ENCODE assay signal across 15 cellular contexts in genomic region chr12:5429741-5430557, GRCh38. TPM values are rescaled to one million over a fixed set of nuclear protein-coding genes. Genes with fewer than 3 reads are reported as not detected.
DNase-seq lines count a peak whose midpoint lies in the region; ATAC-seq, FAIRE-seq and TF ChIP-seq lines count a peak whose summit lies in the region.
"Had no signal": no experiment of that assay in that cellular context is flagged by ENCODE, and none has a peak within 500 bp of the region (broad histone marks: within the 10 kb centered on the region; RNA-seq: fewer than 3 reads in every experiment).

No MANE protein-coding gene starts in this region.

- H3K27me3 ChIP-seq in IMR-90 (ENCODE audit: control insufficient read depth, insufficient read depth, low read length) = no peaks in the 10 kb centered on the region
- H3K27me3 ChIP-seq in H1 (replicated peaks in 1 of 4; ENCODE audit: control insufficient read depth in 3 of 4, extremely low read depth in 1 of 4, insufficient read depth in 3 of 4, low read length in 3 of 4) = peaks cover 33 to 57% (median 45%) of the 10 kb centered on the region in 4 experiments

- peak overlapping the region; percentile 29; the same call in 1 of the 2 replicates for H4K5ac ChIP-seq in IMR-90 (ENCODE audit: low read depth, low read length)
- H4K5ac ChIP-seq in H1 (ENCODE audit: insufficient read length, low read depth, low read length) = no peak overlapping the region

- no peak for DNase-seq in AG04449 (ENCODE audit: low read depth, low spot score)
- no peak for DNase-seq in IMR-90
- DNase-seq in H1 (ENCODE audit: low read depth in 1 of 2, low spot score in 2 of 2) = peak in 1 of 2 experiments; percentile 66
- no peak for DNase-seq in activated CD4-positive, CD25-positive, alpha-beta regulatory T cell (lab: John Stamatoyannopoulos, UW)
- DNase-seq in middle frontal gyrus (ENCODE audit: extremely low spot score, low spot score) = no peak
- DNase-seq: lower lobe of right lung, MG63, NCI-H2171 treated with DMSO at 0.1 percent for 48 hours, OCI-M1 had no signal

- H2BK12ac ChIP-seq in H1 (ENCODE audit: low read depth, low read length) = no peak overlapping the region; the same call in 1 of the 2 replicates

- TF ChIP-seq RAD21 in IMR-90 (IDR thresholded peaks at IDR 0.05; ENCODE audit: low read length) (no peak), H1 (IDR thresholded peaks at IDR 0.05 in 1 of 2, conservative IDR thresholded peaks at IDR 0.05 in 1 of 2; ENCODE audit: low read depth in 2 of 2, low read length in 2 of 2) (peak in 1 of 2 experiments; percentile 15; a peak in 1 of 4 replicates)

- peaks cover 11 to 27% of the 10 kb centered on the region in 2 experiments; a peak in 3 of 4 replicates for H3K79me1 ChIP-seq in IMR-90 (ENCODE audit: low read depth in 1 of 2, low read length in 2 of 2)
- 0 out of 2 replicates have a peak, but pooled peaks cover 2% of the 10 kb centered on the region for H3K79me1 ChIP-seq in H1 (ENCODE audit: low read depth, low read length)

- no peaks in the 10 kb centered on the region for H3K9me3 ChIP-seq in IMR-90 (ENCODE audit: control insufficient read depth, insufficient read depth, low read length)
- no peaks in the 10 kb centered on the region for H3K9me3 ChIP-seq in H1 (ENCODE audit: insufficient read depth in 2 of 2, low read depth in 1 of 2, low read length in 1 of 2)
- no peaks in the 10 kb centered on the region for H3K9me3 ChIP-seq in mesodermal cell (ENCODE audit: control insufficient read depth, low read length)
- H3K9me3 ChIP-seq: lower lobe of right lung, MG63 had no signal

- in situ Hi-C loops in IMR-90 (cut with MboI; ENCODE audit: low sequenced_read_pairs) = loop anchor here (5.0 to 10.0 kb wide), 4 partner anchors 225 to 615 kb away; no protein-coding TSS in a partner anchor

- H3K9ac ChIP-seq in IMR-90 (ENCODE audit: low read depth, low read length) = 0 out of 2 replicates have a peak overlapping the region, but pooled peaks have one; percentile 12
- no peak overlapping the region for H3K9ac ChIP-seq in H1 (replicated peaks in 1 of 4; ENCODE audit: extremely low read depth in 1 of 4, low read depth in 3 of 4, low read length in 3 of 4)

- no peaks in the 10 kb centered on the region for H3K79me2 ChIP-seq in H1 (ENCODE audit: control insufficient read depth in 1 of 2, insufficient read depth in 2 of 2, low read length in 2 of 2)

- H2AK5ac ChIP-seq in IMR-90 (ENCODE audit: low read depth, low read length) = peak overlapping the region; percentile 66; the same call in 1 of the 2 replicates
- H2AK5ac ChIP-seq in H1 (ENCODE audit: low read depth, low read length) = no peak overlapping the region

- TF ChIP-seq POLR2A in IMR-90 (IDR thresholded peaks at IDR 0.05; ENCODE audit: low read depth, low read length) (no peak), H1 (IDR thresholded peaks at IDR 0.05; ENCODE audit: control extremely low read depth in 1 of 2, low read depth in 2 of 2, low read length in 2 of 2) (no peak)

- H3K4me3 ChIP-seq in AG04449 (ENCODE audit: low read depth, low read length) (peak overlapping the region; percentile 81), IMR-90 (ENCODE audit: insufficient read depth, low read depth, low read length) (no peak overlapping the region), H1 (ENCODE audit: extremely low read depth in 1 of 4, insufficient read depth in 2 of 4, low read depth in 3 of 4, low read length in 4 of 4) (peak overlapping the region; percentile 42 to 74 (median 48); a peak in 7 of 8 replicates), mesodermal cell (ENCODE audit: extremely low read depth, insufficient read depth, low read length, poor library complexity, severe bottlenecking) (peak overlapping the region; percentile 12)
- H3K4me3 ChIP-seq: MG63 had no signal

- TF ChIP-seq CTCF in AG04449 (IDR thresholded peaks at IDR 0.05; ENCODE audit: insufficient read depth, low read length, missing control alignments) (no peak), IMR-90 (conservative IDR thresholded peaks at IDR 0.05; ENCODE audit: low read depth, low read length) (no peak), H1 (IDR thresholded peaks at IDR 0.05; ENCODE audit: control extremely low read depth in 1 of 3, insufficient read depth in 1 of 3, low read depth in 1 of 3, low read length in 3 of 3) (0 out of 4 replicates have a peak, but pooled peaks of 1 of the 3 experiments have one; percentile 3)

- H2BK120ac ChIP-seq in IMR-90 (ENCODE audit: low read depth, low read length) = peak overlapping the region; percentile 28
- no peak overlapping the region for H2BK120ac ChIP-seq in H1 (replicated peaks; ENCODE audit: low read depth, low read length)

- no peak overlapping the region for H2BK5ac ChIP-seq in IMR-90 (ENCODE audit: low read depth, low read length, poor library complexity, severe bottlenecking)
- H2BK5ac ChIP-seq in H1 (ENCODE audit: low read depth, low read length) = no peak overlapping the region

- peaks cover 39% of the 10 kb centered on the region for H3K23me2 ChIP-seq in H1 (ENCODE audit: low read depth, low read length)

- no peak for TF ChIP-seq EP300 in H1 (IDR thresholded peaks at IDR 0.05; ENCODE audit: borderline replicate concordance in 1 of 2, low read depth in 2 of 2, low read length in 2 of 2)

- FAIRE-seq in H1 (lab: Jason Lieb, UNC) = peak; percentile 24

- H3K4me1 ChIP-seq in IMR-90 (ENCODE audit: control insufficient read depth, insufficient read depth, low read length) (peaks cover 16% of the 10 kb centered on the region), H1 (replicated peaks in 1 of 4; ENCODE audit: control insufficient read depth in 3 of 4, insufficient read depth in 4 of 4, low read length in 3 of 4) (peaks cover 6 to 34% (median 19%) of the 10 kb centered on the region in 4 experiments), mesodermal cell (ENCODE audit: control insufficient read depth, insufficient read depth, low read length, poor library complexity, severe bottlenecking) (peaks cover 32% of the 10 kb centered on the region)

- no peak overlapping the region for H3K23ac ChIP-seq in IMR-90 (ENCODE audit: low read depth, low read length)
- no peak overlapping the region for H3K23ac ChIP-seq in H1 (ENCODE audit: insufficient read length)

- H2AFZ ChIP-seq in IMR-90 (replicated peaks; ENCODE audit: low read length, poor library complexity) = peak overlapping the region; percentile 71
- no peak overlapping the region for H2AFZ ChIP-seq in H1 (ENCODE audit: low read length)

- BruUV-seq in IMR-90 (replicated peaks; lab: Mats Ljungman, UMichigan) = no TSS peak

- H3K36me3 ChIP-seq in IMR-90 (ENCODE audit: control insufficient read depth, insufficient read depth, low read length) = no peaks in the 10 kb centered on the region
- no peaks in the 10 kb centered on the region for H3K36me3 ChIP-seq in H1 (ENCODE audit: control insufficient read depth in 2 of 4, insufficient read depth in 4 of 4, low read length in 3 of 4)
- no peaks in the 10 kb centered on the region for H3K36me3 ChIP-seq in mesodermal cell (ENCODE audit: control insufficient read depth, insufficient read depth, low read length)
- H3K36me3 ChIP-seq: lower lobe of right lung, MG63 had no signal

- no peak overlapping the region for H3K56ac ChIP-seq in IMR-90 (ENCODE audit: extremely low read depth, insufficient read depth, low read length)
- no peak overlapping the region for H3K56ac ChIP-seq in H1 (replicated peaks; ENCODE audit: insufficient read length, low read depth, low read length)

- 0 out of 2 replicates have a peak overlapping the region, but pooled peaks have one; percentile 43 for H2BK20ac ChIP-seq in IMR-90 (ENCODE audit: low read depth, low read length)
- peak overlapping the region; percentile 51; the same call in 1 of the 2 replicates for H2BK20ac ChIP-seq in H1 (ENCODE audit: low read length)

- CTCF ChIA-PET in AG04449 (lab: Yijun Ruan, JAX) = interaction anchor here (0.7 to 9.1 kb wide), 31 partner anchors 9 to 608 kb away, joined by 3 to 110 read pairs (median 7); no protein-coding TSS in a partner anchor
- CTCF ChIA-PET in IMR-90 (lab: Yijun Ruan, JAX) = interaction anchor here (0.6 to 2.6 kb wide), 6 partner anchors 11 to 854 kb away, joined by 3 to 13 read pairs (median 4); no protein-coding TSS in a partner anchor
- CTCF ChIA-PET in H1 (lab: Charles Lee; ENCODE audit: partially characterized antibody) = interaction anchor here (0.9 to 9.2 kb wide), 24 partner anchors 10 to 508 kb away, joined by 3 to 112 read pairs (median 6); no protein-coding TSS in a partner anchor

- ATAC-seq in IMR-90 (ENCODE audit: low read depth) = no peak
- no peak for ATAC-seq in HG03439 (IDR thresholded peaks at IDR 0.05; ENCODE audit: unreplicated experiment)
- no peak for ATAC-seq in HG03432 (IDR thresholded peaks at IDR 0.05; ENCODE audit: unreplicated experiment)
- ATAC-seq: lower lobe of right lung had no signal

- WGBS in IMR-90 (ENCODE audit: extremely low coverage in 2 of 2, insufficient read length in 1 of 2), 2 experiments = 26% methylated on average over 7 of the region's 23 CpGs; no CpG with 5 or more reads in 1 of the 2 experiments
- WGBS in H1 (ENCODE audit: extremely low coverage in 1 of 2, insufficient coverage in 1 of 2, insufficient read length in 1 of 2, insufficient replicate concordance in 2 of 2, low coverage in 1 of 2, low lambda C conversion rate in 2 of 2, missing lambda C conversion rate in 1 of 2), 2 experiments = 0% methylated on average over 15 of the region's 23 CpGs; no CpG with 5 or more reads in 1 of the 2 experiments
- WGBS in mesodermal cell (ENCODE audit: insufficient coverage in 2 of 2), 2 experiments = 1 to 2% methylated on average over 17 to 19 of the region's 23 CpGs

- peak overlapping the region; percentile 34 for H3K4me2 ChIP-seq in IMR-90 (ENCODE audit: low read depth, low read length)
- peak overlapping the region; percentile 96 to 97 for H3K4me2 ChIP-seq in H1 (ENCODE audit: insufficient read depth in 1 of 2, low read depth in 2 of 2, low read length in 2 of 2)

- H2BK15ac ChIP-seq in IMR-90 (ENCODE audit: low read depth, low read length) (peak overlapping the region; percentile 56; the same call in 2 of the 3 replicates), H1 (ENCODE audit: low read length) (no peak overlapping the region)

- H3K27ac ChIP-seq in IMR-90 (ENCODE audit: insufficient read depth, low read length) (no peak overlapping the region), H1 (ENCODE audit: low read depth, low read length) (no peak overlapping the region), mesodermal cell (ENCODE audit: low read depth, low read length, severe bottlenecking) (no peak overlapping the region)
- H3K27ac ChIP-seq: lower lobe of right lung, VCaP had no signal

- H4K8ac ChIP-seq in IMR-90 (ENCODE audit: low read depth in 2 of 2, low read length in 2 of 2) = peak overlapping the region; percentile 73 to 76; a peak in 2 of 4 replicates
- H4K8ac ChIP-seq in H1 (ENCODE audit: extremely low read depth, insufficient read depth, low read length) = no peak overlapping the region

- H4K20me1 ChIP-seq in IMR-90 (ENCODE audit: insufficient read depth, low read length) (peaks cover 18% of the 10 kb centered on the region), H1 (replicated peaks in 1 of 2; ENCODE audit: control insufficient read depth in 1 of 2, insufficient read depth in 2 of 2, low read length in 2 of 2) (peaks cover 4 to 8% of the 10 kb centered on the region in 2 experiments)

- H3K18ac ChIP-seq in IMR-90 (ENCODE audit: low read depth, low read length) (no peak overlapping the region), H1 (ENCODE audit: extremely low read depth, low read length) (peak overlapping the region; percentile 72; the same call in 1 of the 2 replicates)

- H3K4ac ChIP-seq in IMR-90 (ENCODE audit: low read depth, low read length) (peak overlapping the region; percentile 34), H1 (replicated peaks; ENCODE audit: insufficient read length, low read depth, low read length) (no peak overlapping the region)

- intact Hi-C loops in IMR-90 (cut with micrococcal nuclease) = loop anchor here (1.0 to 5.0 kb wide), 8 partner anchors 81 to 537 kb away; no protein-coding TSS in a partner anchor

- dilution Hi-C loops in IMR-90 (cut with HindIII; ENCODE audit: low sequenced_read_pairs, unreplicated experiment) = no loop called here

- peak overlapping the region; percentile 37 for H2AK9ac ChIP-seq in IMR-90 (replicated peaks; ENCODE audit: low read depth, low read length, poor library complexity)

- no peak overlapping the region for H3K14ac ChIP-seq in IMR-90 (replicated peaks; ENCODE audit: low read depth, low read length)
- H3K14ac ChIP-seq in H1 (ENCODE audit: insufficient read length) = no peak overlapping the region

- POLR2A ChIA-PET in AG04449 (lab: Yijun Ruan, JAX) (interaction anchor here (0.7 kb wide), 1 partner anchor 326 kb away, joined by 3 read pairs; no protein-coding TSS in a partner anchor), IMR-90 (lab: Charles Lee; ENCODE audit: unreplicated experiment) (no interaction called here), H1 (lab: Charles Lee; ENCODE audit: partially characterized antibody) (interaction anchor here (0.7 to 1.7 kb wide), 3 partner anchors 13 to 106 kb away, joined by 3 to 5 read pairs (median 3); no protein-coding TSS in a partner anchor)

- peak overlapping the region; percentile 41 for H4K91ac ChIP-seq in IMR-90 (ENCODE audit: insufficient read depth, low read depth, low read length)
- H4K91ac ChIP-seq in H1 (replicated peaks; ENCODE audit: insufficient read length, low read length) = no peak overlapping the region

- peaks cover 8% of the 10 kb centered on the region for H3K9me1 ChIP-seq in IMR-90 (ENCODE audit: insufficient read depth, low read length)

RNA-seq across cellular contexts. Expression of gene NTF3, which starts 2.0 kb away (rescaled TPM):
- total RNA-seq in IMR-90 (2012; rRNA removed) = 12.2 TPM in 2 replicates
- polyA plus RNA-seq in IMR-90 (2012; rRNA removed) (32.4 and 36.0 TPM in 2 replicates), H1 (2011; rRNA removed) (1.4 and 1.5 TPM in 2 replicates)
- 27.9 and 38.6 TPM in 2 replicates for polyA plus RNA-seq in IMR-90 (2012; cell fraction: cytosol; rRNA removed)
- polyA plus RNA-seq in IMR-90 (2012; cell fraction: nucleus; rRNA removed; ENCODE audit: low replicate concordance) = 52.0 and 83.7 TPM in 2 replicates
- total RNA-seq in H1 (2021; fragmentation: NEBNext Ultra II Directional; extraction: Animal tissue kit (Norgen Biotek cat#: 25700)) = 1.2 and 2.3 TPM in 2 replicates
- 2.2 TPM for polyA plus RNA-seq in H1 (2011; cell fraction: cytosol; rRNA removed)
- polyA plus RNA-seq in H1 (2011; cell fraction: nucleus; rRNA removed) = 3.0 TPM
- 1.5 to 2.0 TPM (median 1.6 TPM) in 4 replicates for polyA plus RNA-seq in H1 (2012, experiment 1 of 2)
- polyA plus RNA-seq in H1 (2012, experiment 2 of 2) = 0.94 TPM
- polyA plus RNA-seq in H1 (2013, experiment 1 of 2) = 0.45 TPM
- 0.53 TPM for polyA plus RNA-seq in H1 (2013, experiment 2 of 2)
- polyA minus RNA-seq in H1 (2011; rRNA and poly(A)+ RNA removed) = 2.2 and 2.3 TPM in 2 replicates
- polyA minus RNA-seq in H1 (2011; cell fraction: cytosol; rRNA and poly(A)+ RNA removed) = 1.5 TPM
- 4.7 TPM for polyA minus RNA-seq in H1 (2011; cell fraction: nucleus; rRNA and poly(A)+ RNA removed)
- 1.3 TPM for polyA plus RNA-seq in mesodermal cell (2013, experiment 1 of 2)
- 1.9 TPM for polyA plus RNA-seq in mesodermal cell (2013, experiment 2 of 2)
- total RNA-seq: omental fat pad, subcutaneous adipose tissue had no signal
